ENCODE assay signal across 11 cellular contexts in the genomic region with DNA sequence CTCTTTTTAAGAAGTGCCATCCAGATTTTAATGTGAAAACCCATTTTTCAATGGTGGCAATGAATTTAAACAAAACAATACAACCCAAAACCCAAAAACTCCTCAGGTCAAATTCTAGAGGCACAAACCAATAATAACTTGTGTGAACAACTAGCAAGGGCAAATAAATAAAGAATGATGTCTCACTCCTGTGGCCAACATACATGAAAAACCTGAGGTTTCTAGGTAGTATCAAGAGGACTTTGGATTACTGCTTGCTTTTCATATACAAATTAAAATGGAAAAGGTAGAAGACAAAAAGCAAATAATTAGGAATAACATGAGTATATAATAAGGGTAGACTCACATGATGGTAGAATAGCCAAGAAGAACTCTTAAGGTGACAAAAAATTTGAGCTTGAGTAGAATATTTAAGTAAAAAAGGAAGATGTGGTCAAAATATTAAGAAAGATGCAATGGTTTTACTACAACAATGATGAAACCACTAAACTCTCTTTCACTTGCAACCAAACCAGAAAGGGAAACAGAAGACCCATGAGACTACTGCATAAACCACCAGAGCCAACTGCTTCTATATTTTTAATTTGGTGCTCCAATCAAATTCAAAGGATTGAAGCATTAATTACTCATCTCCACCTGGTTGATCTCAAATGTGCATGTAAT. TPM values are rescaled to one million over a fixed set of nuclear protein-coding genes. Genes with fewer than 3 reads are reported as not detected.
DNase-seq lines count a peak whose midpoint lies in the region; ATAC-seq and TF ChIP-seq lines count a peak whose summit lies in the region.
"Had no signal": no experiment of that assay in that cellular context is flagged by ENCODE, and none has a peak within 500 bp of the region (broad histone marks: within the 10 kb centered on the region; RNA-seq: fewer than 3 reads in every experiment).

No MANE protein-coding gene starts in this region.

- H3K4me3 Mint-ChIP-seq in CD14-positive monocyte, result no peak overlapping the region
- H3K4me3 Mint-ChIP-seq: activated naive CD4-positive, alpha-beta T cell treated with anti-CD3 and anti-CD28 coated beads for 36 hours had no signal

- peaks cover 30% of the 10 kb centered on the region for H3K4me1 Mint-ChIP-seq in CD14-positive monocyte

- H3K36me3 ChIP-seq in left lung, result peaks cover 0 to 27% of the 10 kb centered on the region in 2 donors

- no peaks in the 10 kb centered on the region for H3K9me3 ChIP-seq in left lung

- H3K27ac ChIP-seq in left lung, result peak overlapping the region in 1 of 2 donors; percentile 58

- no peaks in the 10 kb centered on the region for H3K27me3 ChIP-seq in left lung

- H3K36me3 Mint-ChIP-seq in CD14-positive monocyte, result peaks cover 36 to 37% of the 10 kb centered on the region in 2 donors

- peaks cover 0 to 1% (median 0%) of the 10 kb centered on the region in 3 donors for H3K27me3 Mint-ChIP-seq in CD14-positive monocyte (ENCODE audit: low read depth in 3 of 3)

- H3K4me1 ChIP-seq in left lung, result peaks cover 0 to 17% of the 10 kb centered on the region in 2 donors

- intact Hi-C loops in CD14-positive monocyte (cut with micrococcal nuclease), result no loop called here
- intact Hi-C loops in left lung (cut with DNase I), result no loop called here

- H3K4me3 ChIP-seq in left lung, result no peak overlapping the region

- no peak for TF ChIP-seq CTCF in CD14-positive monocyte (IDR thresholded peaks at IDR 0.05)
- no peak for TF ChIP-seq CTCF in left lung (IDR thresholded peaks at IDR 0.05)

- H3K9me3 Mint-ChIP-seq in CD14-positive monocyte, result no peaks in the 10 kb centered on the region
- H3K9me3 Mint-ChIP-seq: activated naive CD4-positive, alpha-beta T cell treated with anti-CD3 and anti-CD28 coated beads for 36 hours had no signal

- ATAC-seq in GM19395 (IDR thresholded peaks at IDR 0.05; ENCODE audit: unreplicated experiment) (peak; percentile 96), HG02981 (IDR thresholded peaks at IDR 0.05; ENCODE audit: unreplicated experiment) (peak; percentile 93), left lung (no peak)
- ATAC-seq: left lobe of liver had no signal

- DNase-seq in CD14-positive monocyte (ENCODE audit: low spot score), result no peak
- peak; percentile 59 to 93 for DNase-seq in NOMO-1 (lab: John Stamatoyannopoulos, UW; ENCODE audit: unreplicated experiment in 2 of 2)
- no peak for DNase-seq in stimulated activated CD4-positive, alpha-beta T cell treated with anti-CD3 and anti-CD28 coated beads, Interleukin-2, amount 100 ng/mL, for 48 hours
- DNase-seq in D341Med (ENCODE audit: low spot score), result no peak
- DNase-seq in left lung, result no peak
- no peak for DNase-seq in NCI-H187 (lab: John Stamatoyannopoulos, UW)
- DNase-seq: activated naive CD4-positive, alpha-beta T cell treated with anti-CD3 and anti-CD28 coated beads for 36 hours; NCI-H1092 treated with DMSO at 0.1 percent for 48 hours had no signal

- H3K27ac Mint-ChIP-seq in CD14-positive monocyte, result peak overlapping the region; percentile 37 to 82 (median 69)
- H3K27ac Mint-ChIP-seq: activated naive CD4-positive, alpha-beta T cell treated with anti-CD3 and anti-CD28 coated beads for 36 hours had no signal

RNA-seq across cellular contexts. Expression of a gene that starts 53.5 kb away (rescaled TPM):
- 10 to 100 TPM; 46.2 to 53.0 TPM for polyA plus RNA-seq in CD14-positive monocyte
- total RNA-seq in left lung, result 10 to 100 TPM; 46.9 to 56.0 TPM

RNA-seq across cellular contexts. Expression of a gene that starts 55.7 kb away (rescaled TPM):
- 1 to 10 TPM; 1.7 to 2.2 TPM for polyA plus RNA-seq in CD14-positive monocyte
- total RNA-seq in left lung, result 10 to 100 TPM; 21.1 to 32.9 TPM

Comparison
In these comparisons a context has a peak if more than half of its experiments do, and no peak if none do; other contexts are left out.
1. DNase-seq: peak in NOMO-1 (2 of 2); none in CD14-positive monocyte (single experiment), stimulated activated CD4-positive, alpha-beta T cell treated with anti-CD3 and anti-CD28 coated beads, Interleukin-2, amount 100 ng/mL, for 48 hours (0 of 2), D341Med (single experiment), left lung (0 of 2) and NCI-H187 (0 of 2).